ENCODE assay signal across 12 cellular contexts in genomic region chr17:77364381-77364911, GRCh38.
DNase-seq lines count a peak whose midpoint lies in the region; ATAC-seq and TF ChIP-seq lines count a peak whose summit lies in the region.
"Had no signal": no experiment of that assay in that cellular context is flagged by ENCODE, and none has a peak within 500 bp of the region (broad histone marks: within the 10 kb centered on the region; RNA-seq: fewer than 3 reads in every experiment).

No MANE protein-coding gene starts in this region.

- H2AK5ac ChIP-seq in mesenchymal stem cell (ENCODE audit: low read length, severe bottlenecking): peak overlapping the region; percentile 87

- H3K23ac ChIP-seq in mesenchymal stem cell (ENCODE audit: low read length in 2 of 2): peak overlapping the region in 1 of 2 experiments; percentile 14

- H3K27me3 Mint-ChIP-seq in T-helper 1 cell treated with Interleukin-12 subunit alpha and Interleukin-12 subunit beta and Interleukin-4 antibody, amounts not matched to agents 30 μg/mL and 1 μg/mL, for 36 hours (ENCODE audit: low read depth): peaks cover 15% of the 10 kb centered on the region
- H3K27me3 Mint-ChIP-seq in activated naive CD8-positive, alpha-beta T cell treated with anti-CD3 and anti-CD28 coated beads, Interleukin-2, amount 50 U/mL, for 24 hours: peaks cover 3% of the 10 kb centered on the region

- no peak overlapping the region for H3K4me2 ChIP-seq in mesenchymal stem cell (ENCODE audit: low read length, poor library complexity, severe bottlenecking)

- H2BK15ac ChIP-seq in mesenchymal stem cell (ENCODE audit: low read depth, poor library complexity, severe bottlenecking): peak overlapping the region; percentile 76

- H3K4ac ChIP-seq in mesenchymal stem cell (ENCODE audit: low read depth in 1 of 2, low read length in 2 of 2): peak overlapping the region in 1 of 2 experiments; percentile 60

- H3K14ac ChIP-seq in mesenchymal stem cell (ENCODE audit: low read length in 2 of 2): no peak overlapping the region

- WGBS in mesenchymal stem cell: 97% methylated on average over 10 of the region's 10 CpGs
- WGBS in stomach, 5 donors: 75 to 87% (median 78%) methylated on average over 9 to 10 of the region's 10 CpGs

- TF ChIP-seq CTCF in stomach (IDR thresholded peaks at IDR 0.05) (no peak), WERI-Rb-1 (IDR thresholded peaks at IDR 0.05; ENCODE audit: low read depth, low read length) (no peak)

- H3K4me3 ChIP-seq in mesenchymal stem cell (ENCODE audit: insufficient read depth in 1 of 2, low read depth in 1 of 2, low read length in 2 of 2): no peak overlapping the region
- no peak overlapping the region for H3K4me3 ChIP-seq in stomach
- H3K4me3 ChIP-seq in WERI-Rb-1 (ENCODE audit: low read depth, low read length): no peak overlapping the region

- peak; percentile 21 for ATAC-seq in activated naive CD8-positive, alpha-beta T cell treated with anti-CD3 and anti-CD28 coated beads, Interleukin-2, amount 50 U/mL, for 24 hours
- ATAC-seq in GM21360 (IDR thresholded peaks at IDR 0.05; ENCODE audit: unreplicated experiment): no peak

- peaks cover 19% of the 10 kb centered on the region for H3K79me1 ChIP-seq in mesenchymal stem cell (replicated peaks; ENCODE audit: low read length, poor library complexity, severe bottlenecking)

- H3K27ac Mint-ChIP-seq in T-helper 1 cell treated with Interleukin-12 subunit alpha and Interleukin-12 subunit beta and Interleukin-4 antibody, amounts not matched to agents 30 μg/mL and 1 μg/mL, for 36 hours: peak overlapping the region; percentile 15
- peak overlapping the region; percentile 1 for H3K27ac Mint-ChIP-seq in activated naive CD8-positive, alpha-beta T cell treated with anti-CD3 and anti-CD28 coated beads, Interleukin-2, amount 50 U/mL, for 24 hours

- peak overlapping the region; percentile 29 for H2BK120ac ChIP-seq in mesenchymal stem cell (ENCODE audit: low read depth, low read length)

- H3K9me3 ChIP-seq in mesenchymal stem cell (ENCODE audit: control insufficient read depth, low read length): no peaks in the 10 kb centered on the region
- no peaks in the 10 kb centered on the region for H3K9me3 ChIP-seq in stomach
- H3K9me3 ChIP-seq in WERI-Rb-1 (ENCODE audit: severe bottlenecking): no peaks in the 10 kb centered on the region

- peak overlapping the region in 1 of 2 experiments; percentile 86 for H3K18ac ChIP-seq in mesenchymal stem cell (ENCODE audit: low read depth in 1 of 2, low read length in 2 of 2)

- H3K4me1 ChIP-seq in mesenchymal stem cell (ENCODE audit: control insufficient read depth, insufficient read depth, low read depth, low read length) (peaks cover 50% of the 10 kb centered on the region), stomach (peaks cover 39 to 57% (median 48%) of the 10 kb centered on the region in 4 donors)

- H4K91ac ChIP-seq in mesenchymal stem cell (ENCODE audit: low read length): peak overlapping the region; percentile 14

- peaks cover 2% of the 10 kb centered on the region for H3K36me3 Mint-ChIP-seq in T-helper 1 cell treated with Interleukin-12 subunit alpha and Interleukin-12 subunit beta and Interleukin-4 antibody, amounts not matched to agents 30 μg/mL and 1 μg/mL, for 36 hours (ENCODE audit: low read depth)
- no peaks in the 10 kb centered on the region for H3K36me3 Mint-ChIP-seq in activated naive CD8-positive, alpha-beta T cell treated with anti-CD3 and anti-CD28 coated beads, Interleukin-2, amount 50 U/mL, for 24 hours (ENCODE audit: low read depth)

- no peak for TF ChIP-seq POLR2A in stomach (IDR thresholded peaks at IDR 0.05)

- H2BK12ac ChIP-seq in mesenchymal stem cell (ENCODE audit: low read length in 2 of 2): peak overlapping the region in 1 of 2 experiments; percentile 75

- peaks cover 31% of the 10 kb centered on the region for H3K4me1 Mint-ChIP-seq in T-helper 1 cell treated with Interleukin-12 subunit alpha and Interleukin-12 subunit beta and Interleukin-4 antibody, amounts not matched to agents 30 μg/mL and 1 μg/mL, for 36 hours (ENCODE audit: low read depth)
- H3K4me1 Mint-ChIP-seq in activated naive CD8-positive, alpha-beta T cell treated with anti-CD3 and anti-CD28 coated beads, Interleukin-2, amount 50 U/mL, for 24 hours: peaks cover 48% of the 10 kb centered on the region

- H4K8ac ChIP-seq in mesenchymal stem cell (ENCODE audit: low read length): peak overlapping the region; percentile 35

- DNase-seq in T-helper 1 cell (no peak), mesenchymal stem cell (no peak), stomach (no peak), WERI-Rb-1 (no peak), mesenteric fat pad (ENCODE audit: low spot score) (no peak)
- no peak for DNase-seq in activated naive CD8-positive, alpha-beta T cell treated with anti-CD3 and anti-CD28 coated beads, Interleukin-2, amount 50 U/mL, for 24 hours
- DNase-seq: activated CD4-positive, CD25-positive, alpha-beta regulatory T cell; effector memory CD4-positive, alpha-beta T cell; SHP77 had no signal

- H3K36me3 ChIP-seq in mesenchymal stem cell (ENCODE audit: control insufficient read depth in 1 of 2, insufficient read depth in 2 of 2, low read depth in 1 of 2, low read length in 2 of 2) (peaks cover 3 to 16% of the 10 kb centered on the region in 2 experiments), stomach (no peaks in the 10 kb centered on the region), WERI-Rb-1 (peaks cover 40% of the 10 kb centered on the region)

- no peak overlapping the region for H3K4me3 Mint-ChIP-seq in T-helper 1 cell treated with Interleukin-12 subunit alpha and Interleukin-12 subunit beta and Interleukin-4 antibody, amounts not matched to agents 30 μg/mL and 1 μg/mL, for 36 hours
- peak overlapping the region; percentile 54 for H3K4me3 Mint-ChIP-seq in activated naive CD8-positive, alpha-beta T cell treated with anti-CD3 and anti-CD28 coated beads, Interleukin-2, amount 50 U/mL, for 24 hours

- H3K9me3 Mint-ChIP-seq in T-helper 1 cell treated with Interleukin-12 subunit alpha and Interleukin-12 subunit beta and Interleukin-4 antibody, amounts not matched to agents 30 μg/mL and 1 μg/mL, for 36 hours: no peaks in the 10 kb centered on the region
- H3K9me3 Mint-ChIP-seq in activated naive CD8-positive, alpha-beta T cell treated with anti-CD3 and anti-CD28 coated beads, Interleukin-2, amount 50 U/mL, for 24 hours: no peaks in the 10 kb centered on the region

- intact Hi-C loops in stomach (cut with DNase I; ENCODE audit: low total_unique reads): no loop called here

- peak overlapping the region; percentile 35 for H2BK5ac ChIP-seq in mesenchymal stem cell (ENCODE audit: low read depth, low read length, poor library complexity, severe bottlenecking)

- peak overlapping the region; percentile 30 for H3K27ac ChIP-seq in mesenchymal stem cell (ENCODE audit: low read length, poor library complexity, severe bottlenecking)
- peak overlapping the region in 4 of 5 donors; percentile 80 to 84 (median 82) for H3K27ac ChIP-seq in stomach
- no peak overlapping the region for H3K27ac ChIP-seq in WERI-Rb-1
- H3K27ac ChIP-seq: 22Rv1 had no signal

- no peak overlapping the region for H2AFZ ChIP-seq in mesenchymal stem cell (ENCODE audit: low read depth, low read length)

- TF ChIP-seq EP300 in stomach (IDR thresholded peaks at IDR 0.05): no peak

- no peak overlapping the region for H3K9ac ChIP-seq in mesenchymal stem cell (ENCODE audit: low read length)

- H3K27me3 ChIP-seq in mesenchymal stem cell (ENCODE audit: control insufficient read depth in 1 of 2, insufficient read depth in 1 of 2, low read length in 2 of 2) (no peaks in the 10 kb centered on the region), stomach (no peaks in the 10 kb centered on the region), WERI-Rb-1 (ENCODE audit: insufficient read depth, low read depth, severe bottlenecking) (no peaks in the 10 kb centered on the region)
